Comparison of ENCODE assay signal across 1 cellular context in the genomic region with DNA sequence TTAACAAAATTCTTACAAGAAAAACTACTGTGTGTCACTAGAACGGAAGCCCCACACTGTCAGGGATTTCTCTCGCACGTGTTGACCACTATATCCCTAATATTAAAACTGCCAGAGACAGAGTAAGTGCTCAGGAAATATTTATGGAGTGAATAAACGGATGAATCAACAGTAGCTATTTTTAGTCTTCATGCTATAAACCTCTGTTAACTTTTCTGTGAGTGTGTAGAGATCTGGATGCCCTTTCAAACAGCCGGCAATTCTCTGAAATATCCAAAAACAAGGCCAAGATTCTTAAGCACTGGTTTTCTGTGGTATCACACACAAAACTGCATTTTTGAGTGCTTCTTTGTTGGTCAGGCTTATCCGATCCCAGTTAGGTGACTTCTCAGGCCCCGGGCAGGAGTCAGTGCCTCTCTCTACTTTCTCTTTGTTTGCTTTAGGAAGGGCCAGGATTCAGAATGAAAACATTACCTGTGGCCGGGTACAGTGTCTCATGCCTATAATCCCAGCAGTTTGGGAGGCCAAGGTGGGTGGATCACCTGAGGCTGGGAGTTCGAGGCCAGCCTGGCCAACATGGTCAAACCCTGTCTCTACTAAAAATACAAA.
A peak's percentile ranks its signal among the peaks of the same experiment; 100 is the strongest.
TF ChIP-seq lines count a peak whose summit lies in the region.

No MANE protein-coding gene starts in this region.

TF ChIP-seq in HEK293, 187 proteins besides CTCF, POLR2A, EP300 and RAD21 (continued from another document):
- TF ChIP-seq, protein P1, sequence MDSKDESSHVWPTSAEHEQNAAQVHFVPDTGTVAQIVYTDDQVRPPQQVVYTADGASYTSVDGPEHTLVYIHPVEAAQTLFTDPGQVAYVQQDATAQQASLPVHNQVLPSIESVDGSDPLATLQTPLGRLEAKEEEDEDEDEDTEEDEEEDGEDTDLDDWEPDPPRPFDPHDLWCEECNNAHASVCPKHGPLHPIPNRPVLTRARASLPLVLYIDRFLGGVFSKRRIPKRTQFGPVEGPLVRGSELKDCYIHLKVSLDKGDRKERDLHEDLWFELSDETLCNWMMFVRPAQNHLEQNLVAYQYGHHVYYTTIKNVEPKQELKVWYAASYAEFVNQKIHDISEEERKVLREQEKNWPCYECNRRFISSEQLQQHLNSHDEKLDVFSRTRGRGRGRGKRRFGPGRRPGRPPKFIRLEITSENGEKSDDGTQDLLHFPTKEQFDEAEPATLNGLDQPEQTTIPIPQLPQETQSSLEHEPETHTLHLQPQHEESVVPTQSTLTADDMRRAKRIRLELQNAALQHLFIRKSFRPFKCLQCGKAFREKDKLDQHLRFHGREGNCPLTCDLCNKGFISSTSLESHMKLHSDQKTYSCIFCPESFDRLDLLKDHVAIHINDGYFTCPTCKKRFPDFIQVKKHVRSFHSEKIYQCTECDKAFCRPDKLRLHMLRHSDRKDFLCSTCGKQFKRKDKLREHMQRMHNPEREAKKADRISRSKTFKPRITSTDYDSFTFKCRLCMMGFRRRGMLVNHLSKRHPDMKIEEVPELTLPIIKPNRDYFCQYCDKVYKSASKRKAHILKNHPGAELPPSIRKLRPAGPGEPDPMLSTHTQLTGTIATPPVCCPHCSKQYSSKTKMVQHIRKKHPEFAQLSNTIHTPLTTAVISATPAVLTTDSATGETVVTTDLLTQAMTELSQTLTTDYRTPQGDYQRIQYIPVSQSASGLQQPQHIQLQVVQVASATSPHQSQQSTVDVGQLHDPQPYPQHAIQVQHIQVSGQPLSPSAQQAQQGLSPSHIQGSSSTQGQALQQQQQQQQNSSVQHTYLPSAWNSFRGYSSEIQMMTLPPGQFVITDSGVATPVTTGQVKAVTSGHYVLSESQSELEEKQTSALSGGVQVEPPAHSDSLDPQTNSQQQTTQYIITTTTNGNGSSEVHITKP (tag by site-specific recombination; IDR thresholded peaks at IDR 0.05), result 0 out of 2 replicates have a peak, but pooled peaks have one; percentile 12
